In genomic region chr9:129884220-129885017, GRCh38 we compare ENCODE assay signal across 8 cellular contexts. TPM values are rescaled to one million over a fixed set of nuclear protein-coding genes. Genes with fewer than 3 reads are reported as not detected.
DNase-seq lines count a peak whose midpoint lies in the region; ATAC-seq and TF ChIP-seq lines count a peak whose summit lies in the region.

No MANE protein-coding gene starts in this region.

- DNase-seq in NCI-H524 treated with DMSO at 0.1 percent for 48 hours (lab: John Stamatoyannopoulos, UW) (peak; percentile 48), colonic mucosa (peak; percentile 96), left kidney (ENCODE audit: low read depth, low spot score) (peak; percentile 97)
- peak; percentile 95 to 96 for DNase-seq in activated CD4-positive, alpha-beta T cell treated with anti-CD3 and anti-CD28 coated beads for 4 hours
- peak; percentile 96 for DNase-seq in stimulated activated CD4-positive, alpha-beta T cell treated with anti-CD3 and anti-CD28 coated beads, Interleukin-2, amount 100 ng/mL, for 4 hours (ENCODE audit: low read depth)

- H3K79me2 ChIP-seq in ACC112 (ENCODE audit: control insufficient read depth, insufficient read depth, low read length, unreplicated experiment): no peaks in the 10 kb centered on the region

- intact Hi-C loops in colonic mucosa (cut with DNase I): loop anchor here (5.0 to 10.0 kb wide), 3 partner anchors 158 to 350 kb away; partner anchors contain the start of gene FNBP1

- H3K4me3 ChIP-seq in ACC112 (ENCODE audit: low read depth, low read length): peak overlapping the region; percentile 57
- H3K4me3 ChIP-seq in colonic mucosa: peak overlapping the region; percentile 34

- no peak for TF ChIP-seq CTCF in colonic mucosa (IDR thresholded peaks at IDR 0.05)

- peak overlapping the region; percentile 4; the same call in 1 of the 2 replicates for H3K27ac ChIP-seq in ACC112 (ENCODE audit: low read depth, low read length)
- H3K27ac ChIP-seq in colonic mucosa: peak overlapping the region; percentile 81

- H2AFZ ChIP-seq in ACC112 (ENCODE audit: low read length, unreplicated experiment): peak overlapping the region; percentile 71

- H3K36me3 ChIP-seq in ACC112 (ENCODE audit: insufficient read depth, low read length) (peaks cover 3% of the 10 kb centered on the region; the same call in 1 of the 2 replicates), colonic mucosa (no peaks in the 10 kb centered on the region)

- H3K9ac ChIP-seq in colonic mucosa (ENCODE audit: low read depth in 2 of 2, low read length in 2 of 2): peak overlapping the region; percentile 57 to 93

- peaks cover 26% of the 10 kb centered on the region for H3K4me1 ChIP-seq in ACC112 (ENCODE audit: control insufficient read depth, insufficient read depth, low read length, unreplicated experiment)
- H3K4me1 ChIP-seq in colonic mucosa: peaks cover 7% of the 10 kb centered on the region

- ATAC-seq in GM18907 (IDR thresholded peaks at IDR 0.05; ENCODE audit: unreplicated experiment) (peak; percentile 42), HG03196 (IDR thresholded peaks at IDR 0.05; ENCODE audit: unreplicated experiment) (peak; percentile 34)

- H3K9me3 ChIP-seq in colonic mucosa: no peaks in the 10 kb centered on the region

- no peaks in the 10 kb centered on the region for H3K27me3 ChIP-seq in ACC112 (ENCODE audit: insufficient read depth, low read length)
- H3K27me3 ChIP-seq in colonic mucosa: no peaks in the 10 kb centered on the region

RNA-seq across cellular contexts. Expression of gene USP20, which starts 49.2 kb away (rescaled TPM):
- total RNA-seq in colonic mucosa: 10 to 100 TPM; 14.7 to 20.0 TPM

RNA-seq across cellular contexts. Expression of gene C9orf78, which starts 49.3 kb away (rescaled TPM):
- total RNA-seq in colonic mucosa: 10 to 100 TPM; 38.7 to 45.5 TPM

Comparison
In these comparisons a context has a peak if more than half of its experiments do, and no peak if none do; other contexts are left out.
1. Peak in every context shown above with its lines: DNase-seq, ATAC-seq, H3K4me3 ChIP-seq and H3K27ac ChIP-seq.